ENCODE assay signal across 1 cellular context in genomic region chr2:10289352-10289751, GRCh38.
TF ChIP-seq lines count a peak whose summit lies in the region.

No MANE protein-coding gene starts in this region.

TF ChIP-seq in GM23338, 12 proteins besides CTCF, POLR2A, EP300 and RAD21 (continued from another document):
- TF ChIP-seq ZNF462 (CRISPR knock-in tag; IDR thresholded peaks at IDR 0.05) (no peak), ZNF331 (CRISPR knock-in tag; IDR thresholded peaks at IDR 0.05; ENCODE audit: low read depth) (no peak), ZNF114 (CRISPR knock-in tag; IDR thresholded peaks at IDR 0.05) (no peak), EZH2 (IDR thresholded peaks at IDR 0.05; ENCODE audit: low read depth, unreplicated experiment) (no peak), CREB1 (CRISPR knock-in tag; IDR thresholded peaks at IDR 0.05; ENCODE audit: low read depth) (no peak), REST (IDR thresholded peaks at IDR 0.05; ENCODE audit: unreplicated experiment) (no peak), ETS1 (IDR thresholded peaks at IDR 0.05) (no peak)
TF ChIP-seq in GM23338: peak in this region for 0.
